ENCODE assay signal across 1 cellular context in the genomic region with DNA sequence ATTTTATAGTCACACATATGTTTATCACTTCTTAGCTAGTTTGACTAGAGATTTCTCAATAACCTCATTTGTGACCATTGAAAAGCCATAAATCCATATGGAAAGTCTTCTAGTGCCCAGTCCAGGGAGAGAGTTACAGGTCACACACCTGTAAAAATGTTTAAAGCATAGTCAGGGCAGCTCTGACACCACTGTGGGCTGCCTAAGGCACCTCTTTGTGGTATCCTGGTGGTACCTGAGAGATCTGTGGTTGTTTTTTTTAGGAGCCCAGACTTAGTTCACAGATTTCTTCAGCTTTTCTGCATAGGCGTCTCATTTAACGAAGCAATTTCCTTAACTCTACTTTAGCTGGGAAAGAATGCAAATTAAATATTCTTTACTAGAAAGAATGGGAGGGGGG.
TF ChIP-seq lines count a peak whose summit lies in the region.

No MANE protein-coding gene starts in this region.

TF ChIP-seq in GM23338, 12 proteins besides CTCF, POLR2A, EP300 and RAD21 (continued from another document):
- TF ChIP-seq, protein P1, sequence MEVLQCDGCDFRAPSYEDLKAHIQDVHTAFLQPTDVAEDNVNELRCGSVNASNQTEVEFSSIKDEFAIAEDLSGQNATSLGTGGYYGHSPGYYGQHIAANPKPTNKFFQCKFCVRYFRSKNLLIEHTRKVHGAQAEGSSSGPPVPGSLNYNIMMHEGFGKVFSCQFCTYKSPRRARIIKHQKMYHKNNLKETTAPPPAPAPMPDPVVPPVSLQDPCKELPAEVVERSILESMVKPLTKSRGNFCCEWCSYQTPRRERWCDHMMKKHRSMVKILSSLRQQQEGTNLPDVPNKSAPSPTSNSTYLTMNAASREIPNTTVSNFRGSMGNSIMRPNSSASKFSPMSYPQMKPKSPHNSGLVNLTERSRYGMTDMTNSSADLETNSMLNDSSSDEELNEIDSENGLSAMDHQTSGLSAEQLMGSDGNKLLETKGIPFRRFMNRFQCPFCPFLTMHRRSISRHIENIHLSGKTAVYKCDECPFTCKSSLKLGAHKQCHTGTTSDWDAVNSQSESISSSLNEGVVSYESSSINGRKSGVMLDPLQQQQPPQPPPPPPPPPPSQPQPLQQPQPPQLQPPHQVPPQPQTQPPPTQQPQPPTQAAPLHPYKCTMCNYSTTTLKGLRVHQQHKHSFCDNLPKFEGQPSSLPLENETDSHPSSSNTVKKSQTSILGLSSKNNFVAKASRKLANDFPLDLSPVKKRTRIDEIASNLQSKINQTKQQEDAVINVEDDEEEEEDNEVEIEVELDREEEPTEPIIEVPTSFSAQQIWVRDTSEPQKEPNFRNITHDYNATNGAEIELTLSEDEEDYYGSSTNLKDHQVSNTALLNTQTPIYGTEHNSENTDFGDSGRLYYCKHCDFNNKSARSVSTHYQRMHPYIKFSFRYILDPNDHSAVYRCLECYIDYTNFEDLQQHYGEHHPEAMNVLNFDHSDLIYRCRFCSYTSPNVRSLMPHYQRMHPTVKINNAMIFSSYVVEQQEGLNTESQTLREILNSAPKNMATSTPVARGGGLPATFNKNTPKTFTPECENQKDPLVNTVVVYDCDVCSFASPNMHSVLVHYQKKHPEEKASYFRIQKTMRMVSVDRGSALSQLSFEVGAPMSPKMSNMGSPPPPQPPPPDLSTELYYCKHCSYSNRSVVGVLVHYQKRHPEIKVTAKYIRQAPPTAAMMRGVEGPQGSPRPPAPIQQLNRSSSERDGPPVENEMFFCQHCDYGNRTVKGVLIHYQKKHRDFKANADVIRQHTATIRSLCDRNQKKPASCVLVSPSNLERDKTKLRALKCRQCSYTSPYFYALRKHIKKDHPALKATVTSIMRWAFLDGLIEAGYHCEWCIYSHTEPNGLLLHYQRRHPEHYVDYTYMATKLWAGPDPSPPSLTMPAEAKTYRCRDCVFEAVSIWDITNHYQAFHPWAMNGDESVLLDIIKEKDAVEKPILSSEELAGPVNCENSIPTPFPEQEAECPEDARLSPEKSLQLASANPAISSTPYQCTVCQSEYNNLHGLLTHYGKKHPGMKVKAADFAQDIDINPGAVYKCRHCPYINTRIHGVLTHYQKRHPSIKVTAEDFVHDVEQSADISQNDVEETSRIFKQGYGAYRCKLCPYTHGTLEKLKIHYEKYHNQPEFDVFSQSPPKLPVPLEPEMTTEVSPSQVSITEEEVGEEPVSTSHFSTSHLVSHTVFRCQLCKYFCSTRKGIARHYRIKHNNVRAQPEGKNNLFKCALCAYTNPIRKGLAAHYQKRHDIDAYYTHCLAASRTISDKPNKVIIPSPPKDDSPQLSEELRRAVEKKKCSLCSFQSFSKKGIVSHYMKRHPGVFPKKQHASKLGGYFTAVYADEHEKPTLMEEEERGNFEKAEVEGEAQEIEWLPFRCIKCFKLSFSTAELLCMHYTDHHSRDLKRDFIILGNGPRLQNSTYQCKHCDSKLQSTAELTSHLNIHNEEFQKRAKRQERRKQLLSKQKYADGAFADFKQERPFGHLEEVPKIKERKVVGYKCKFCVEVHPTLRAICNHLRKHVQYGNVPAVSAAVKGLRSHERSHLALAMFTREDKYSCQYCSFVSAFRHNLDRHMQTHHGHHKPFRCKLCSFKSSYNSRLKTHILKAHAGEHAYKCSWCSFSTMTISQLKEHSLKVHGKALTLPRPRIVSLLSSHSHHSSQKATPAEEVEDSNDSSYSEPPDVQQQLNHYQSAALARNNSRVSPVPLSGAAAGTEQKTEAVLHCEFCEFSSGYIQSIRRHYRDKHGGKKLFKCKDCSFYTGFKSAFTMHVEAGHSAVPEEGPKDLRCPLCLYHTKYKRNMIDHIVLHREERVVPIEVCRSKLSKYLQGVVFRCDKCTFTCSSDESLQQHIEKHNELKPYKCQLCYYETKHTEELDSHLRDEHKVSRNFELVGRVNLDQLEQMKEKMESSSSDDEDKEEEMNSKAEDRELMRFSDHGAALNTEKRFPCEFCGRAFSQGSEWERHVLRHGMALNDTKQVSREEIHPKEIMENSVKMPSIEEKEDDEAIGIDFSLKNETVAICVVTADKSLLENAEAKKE (CRISPR knock-in tag; IDR thresholded peaks at IDR 0.05): no peak
- no peak for TF ChIP-seq CREB1 (CRISPR knock-in tag; IDR thresholded peaks at IDR 0.05; ENCODE audit: low read depth)
- no peak for TF ChIP-seq EZH2 (IDR thresholded peaks at IDR 0.05; ENCODE audit: low read depth, unreplicated experiment)
